Comparison of ENCODE assay signal across 8 cellular contexts in the genomic region with DNA sequence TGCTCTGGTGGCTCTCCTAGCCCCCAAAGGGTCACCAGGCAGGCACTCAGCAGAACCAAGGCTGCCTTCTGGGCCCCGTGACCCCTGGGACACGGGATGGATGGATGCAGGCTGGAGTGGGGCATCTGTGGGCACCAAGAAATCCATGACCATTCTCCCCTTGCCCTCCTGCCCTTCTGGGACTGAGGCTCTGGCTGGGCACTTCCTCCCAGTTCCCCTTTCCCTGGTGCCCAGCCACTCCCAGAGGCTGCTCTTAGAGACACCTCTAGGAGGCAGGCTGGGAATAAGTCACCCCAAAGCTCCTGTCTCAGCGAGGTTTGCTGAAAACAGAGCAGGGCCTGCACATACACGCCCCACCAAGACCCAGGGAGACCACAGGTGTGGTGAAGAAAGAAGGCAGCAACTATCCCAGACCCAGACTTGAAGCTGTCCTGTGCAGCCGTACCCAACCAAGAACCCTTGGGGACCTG. TPM values are rescaled to one million over a fixed set of nuclear protein-coding genes. Genes with fewer than 3 reads are reported as not detected.
DNase-seq lines count a peak whose midpoint lies in the region; ATAC-seq and TF ChIP-seq lines count a peak whose summit lies in the region.

No MANE protein-coding gene starts in this region.

- peaks cover 38% of the 10 kb centered on the region for H3K36me3 ChIP-seq in left ventricle myocardium inferior

- no peak for TF ChIP-seq CTCF in left ventricle myocardium inferior (IDR thresholded peaks at IDR 0.05; ENCODE audit: borderline replicate concordance)

- peaks cover 33% of the 10 kb centered on the region for H3K36me3 Mint-ChIP-seq in activated T-helper 1 cell treated with anti-CD3 and anti-CD28 coated beads, Interleukin-12 subunit alpha, Interleukin-12 subunit beta, Interleukin-2, Interleukin-4 antibody, amounts not matched to agents 30 ng/mL and 10 ng/mL and 1 ng/mL, durations not matched to agents 14 hours and 24 hours and 36 hours (ENCODE audit: low read depth)
- no peaks in the 10 kb centered on the region for H3K36me3 Mint-ChIP-seq in stimulated activated memory B cell treated with anti-CD40 and anti-IgM and Interleukin-4, amounts not matched to agents 10 μg/mL and 1 μg/mL and 100 μg/mL, for 72 hours

- H3K9me3 Mint-ChIP-seq in activated T-helper 1 cell treated with anti-CD3 and anti-CD28 coated beads, Interleukin-12 subunit alpha, Interleukin-12 subunit beta, Interleukin-2, Interleukin-4 antibody, amounts not matched to agents 30 ng/mL and 10 ng/mL and 1 ng/mL, durations not matched to agents 14 hours and 24 hours and 36 hours: no peaks in the 10 kb centered on the region
- H3K9me3 Mint-ChIP-seq in stimulated activated memory B cell treated with anti-CD40 and anti-IgM and Interleukin-4, amounts not matched to agents 10 μg/mL and 1 μg/mL and 100 μg/mL, for 72 hours: no peaks in the 10 kb centered on the region

- H3K4me3 ChIP-seq in left ventricle myocardium inferior: peak overlapping the region; percentile 73

- H3K9me3 ChIP-seq in left ventricle myocardium inferior (replicated peaks): no peaks in the 10 kb centered on the region

- H3K27ac ChIP-seq in left ventricle myocardium inferior (replicated peaks): peak overlapping the region; percentile 95

- H3K27me3 ChIP-seq in left ventricle myocardium inferior (ENCODE audit: low read depth): no peaks in the 10 kb centered on the region

- H3K27me3 Mint-ChIP-seq in activated T-helper 1 cell treated with anti-CD3 and anti-CD28 coated beads, Interleukin-12 subunit alpha, Interleukin-12 subunit beta, Interleukin-2, Interleukin-4 antibody, amounts not matched to agents 30 ng/mL and 10 ng/mL and 1 ng/mL, durations not matched to agents 14 hours and 24 hours and 36 hours (ENCODE audit: insufficient read depth): no peaks in the 10 kb centered on the region
- H3K27me3 Mint-ChIP-seq in stimulated activated memory B cell treated with anti-CD40 and anti-IgM and Interleukin-4, amounts not matched to agents 10 μg/mL and 1 μg/mL and 100 μg/mL, for 72 hours: no peaks in the 10 kb centered on the region

- intact Hi-C loops in activated T-helper 1 cell treated with anti-CD3 and anti-CD28 coated beads, Interleukin-12 subunit alpha, Interleukin-12 subunit beta, Interleukin-2, Interleukin-4 antibody, amounts not matched to agents 30 ng/mL and 10 ng/mL and 1 ng/mL, durations not matched to agents 14 hours and 24 hours and 36 hours (cut with micrococcal nuclease): loop anchor here (1.0 to 2.0 kb wide), 9 partner anchors 7 to 80 kb away; a partner anchor contains a TSS
- intact Hi-C loops in left ventricle myocardium inferior (cut with micrococcal nuclease): no loop called here

- H3K4me3 Mint-ChIP-seq in activated T-helper 1 cell treated with anti-CD3 and anti-CD28 coated beads, Interleukin-12 subunit alpha, Interleukin-12 subunit beta, Interleukin-2, Interleukin-4 antibody, amounts not matched to agents 30 ng/mL and 10 ng/mL and 1 ng/mL, durations not matched to agents 14 hours and 24 hours and 36 hours: peak overlapping the region; percentile 90
- H3K4me3 Mint-ChIP-seq in stimulated activated memory B cell treated with anti-CD40 and anti-IgM and Interleukin-4, amounts not matched to agents 10 μg/mL and 1 μg/mL and 100 μg/mL, for 72 hours: no peak overlapping the region

- DNase-seq in GDM1 (lab: John Stamatoyannopoulos, UW) (peak; percentile 44), left ventricle myocardium inferior (peak; percentile 39), retina (no peak), HuH-7.5 (ENCODE audit: low spot score) (no peak), ureter (ENCODE audit: low spot score) (no peak)
- DNase-seq in activated T-helper 1 cell treated with anti-CD3 and anti-CD28 coated beads, Interleukin-12 subunit alpha, Interleukin-12 subunit beta, Interleukin-2, Interleukin-4 antibody, amounts not matched to agents 30 ng/mL and 10 ng/mL and 1 ng/mL, durations not matched to agents 14 hours and 24 hours and 36 hours (ENCODE audit: low spot score): no peak

- peak overlapping the region; percentile 88 for H3K27ac Mint-ChIP-seq in activated T-helper 1 cell treated with anti-CD3 and anti-CD28 coated beads, Interleukin-12 subunit alpha, Interleukin-12 subunit beta, Interleukin-2, Interleukin-4 antibody, amounts not matched to agents 30 ng/mL and 10 ng/mL and 1 ng/mL, durations not matched to agents 14 hours and 24 hours and 36 hours
- H3K27ac Mint-ChIP-seq in stimulated activated memory B cell treated with anti-CD40 and anti-IgM and Interleukin-4, amounts not matched to agents 10 μg/mL and 1 μg/mL and 100 μg/mL, for 72 hours: peak overlapping the region; percentile 16

- H3K4me1 Mint-ChIP-seq in activated T-helper 1 cell treated with anti-CD3 and anti-CD28 coated beads, Interleukin-12 subunit alpha, Interleukin-12 subunit beta, Interleukin-2, Interleukin-4 antibody, amounts not matched to agents 30 ng/mL and 10 ng/mL and 1 ng/mL, durations not matched to agents 14 hours and 24 hours and 36 hours (ENCODE audit: low read depth): peaks cover 51% of the 10 kb centered on the region
- H3K4me1 Mint-ChIP-seq in stimulated activated memory B cell treated with anti-CD40 and anti-IgM and Interleukin-4, amounts not matched to agents 10 μg/mL and 1 μg/mL and 100 μg/mL, for 72 hours: peaks cover 16% of the 10 kb centered on the region

- peaks cover 68% of the 10 kb centered on the region for H3K4me1 ChIP-seq in left ventricle myocardium inferior

- peak; percentile 14 for ATAC-seq in HG02852 (IDR thresholded peaks at IDR 0.05; ENCODE audit: unreplicated experiment)
- peak; percentile 6 for ATAC-seq in stimulated activated memory B cell treated with anti-CD40 and anti-IgM and Interleukin-4, amounts not matched to agents 10 μg/mL and 1 μg/mL and 100 μg/mL, for 72 hours

RNA-seq across cellular contexts. Expression of a gene that starts 0.9 kb away (rescaled TPM):
- 213 and 226 TPM in 2 replicates for total RNA-seq in activated T-helper 1 cell treated with anti-CD3 and anti-CD28 coated beads, Interleukin-12 subunit alpha, Interleukin-12 subunit beta, Interleukin-2, Interleukin-4 antibody, amounts not matched to agents 30 ng/mL and 10 ng/mL and 1 ng/mL, durations not matched to agents 14 hours and 24 hours and 36 hours
- 55.3 TPM for total RNA-seq in left ventricle myocardium inferior
- total RNA-seq in ureter: 71.5 TPM

RNA-seq across cellular contexts. Expression of a gene that starts 10.8 kb away (rescaled TPM):
- 0.29 and 0.39 TPM in 2 replicates for total RNA-seq in activated T-helper 1 cell treated with anti-CD3 and anti-CD28 coated beads, Interleukin-12 subunit alpha, Interleukin-12 subunit beta, Interleukin-2, Interleukin-4 antibody, amounts not matched to agents 30 ng/mL and 10 ng/mL and 1 ng/mL, durations not matched to agents 14 hours and 24 hours and 36 hours
- total RNA-seq in left ventricle myocardium inferior (not detected), ureter (not detected)

RNA-seq across cellular contexts. Expression of a gene that starts 19.1 kb away (rescaled TPM):
- 1.3 and 1.4 TPM in 2 replicates for total RNA-seq in activated T-helper 1 cell treated with anti-CD3 and anti-CD28 coated beads, Interleukin-12 subunit alpha, Interleukin-12 subunit beta, Interleukin-2, Interleukin-4 antibody, amounts not matched to agents 30 ng/mL and 10 ng/mL and 1 ng/mL, durations not matched to agents 14 hours and 24 hours and 36 hours
- total RNA-seq in left ventricle myocardium inferior (20.9 TPM), ureter (31.1 TPM)

RNA-seq across cellular contexts. Expression of a gene that starts 42.3 kb away (rescaled TPM):
- total RNA-seq in activated T-helper 1 cell treated with anti-CD3 and anti-CD28 coated beads, Interleukin-12 subunit alpha, Interleukin-12 subunit beta, Interleukin-2, Interleukin-4 antibody, amounts not matched to agents 30 ng/mL and 10 ng/mL and 1 ng/mL, durations not matched to agents 14 hours and 24 hours and 36 hours: 30.0 and 36.3 TPM in 2 replicates
- total RNA-seq in left ventricle myocardium inferior (14.3 TPM), ureter (10.3 TPM)

Comparison
In these comparisons a context has a peak if more than half of its experiments do, and no peak if none do; other contexts are left out.
1. DNase-seq: peak in GDM1 (single experiment) and left ventricle myocardium inferior (single experiment); none in activated T-helper 1 cell treated with anti-CD3 and anti-CD28 coated beads, Interleukin-12 subunit alpha, Interleukin-12 subunit beta, Interleukin-2, Interleukin-4 antibody, amounts not matched to agents 30 ng/mL and 10 ng/mL and 1 ng/mL, durations not matched to agents 14 hours and 24 hours and 36 hours (single experiment), retina (single experiment), HuH-7.5 (single experiment) and ureter (single experiment).